16 cellular contexts compared by ENCODE assay signal in genomic region chr9:93081081-93081529, GRCh38. TPM values are rescaled to one million over a fixed set of nuclear protein-coding genes. Genes with fewer than 3 reads are reported as not detected.
DNase-seq lines count a peak whose midpoint lies in the region; ATAC-seq and TF ChIP-seq lines count a peak whose summit lies in the region.
"Had no signal": no experiment of that assay in that cellular context is flagged by ENCODE, and none has a peak within 500 bp of the region (broad histone marks: within the 10 kb centered on the region; RNA-seq: fewer than 3 reads in every experiment).

No MANE protein-coding gene starts in this region.

- no peak overlapping the region for H3K18ac ChIP-seq in H9 (ENCODE audit: insufficient read length, low read depth, low read length)

- no peaks in the 10 kb centered on the region for H3K27me3 Mint-ChIP-seq in H9 (ENCODE audit: low read depth)
- H3K27me3 Mint-ChIP-seq: IgD-negative memory B cell; stimulated activated naive B cell treated with anti-CD40 and anti-IgM and Interleukin-4, amounts not matched to agents 10 μg/mL and 1 μg/mL and 100 μg/mL, for 72 hours had no signal

- peak overlapping the region; percentile 16 to 93 for H3K27ac Mint-ChIP-seq in activated naive CD4-positive, alpha-beta T cell treated with anti-CD3 and anti-CD28 coated beads, Interleukin-2, amount 50 U/mL, for 72 hours
- peak overlapping the region in 1 of 3 experiments; percentile 27; a peak in 1 of 7 replicates for H3K27ac Mint-ChIP-seq in H9
- H3K27ac Mint-ChIP-seq: IgD-negative memory B cell; stimulated activated naive B cell treated with anti-CD40 and anti-IgM and Interleukin-4, amounts not matched to agents 10 μg/mL and 1 μg/mL and 100 μg/mL, for 72 hours had no signal

- no peak overlapping the region for H3K56ac ChIP-seq in H9 (ENCODE audit: insufficient read length, low read depth, low read length)

- no peak overlapping the region for H3T11ph ChIP-seq in H9 (ENCODE audit: low read length)

- no peak for TF ChIP-seq CTCF in transverse colon (IDR thresholded peaks at IDR 0.05)
- TF ChIP-seq CTCF in H9 (conservative IDR thresholded peaks at IDR 0.05) = no peak

- no peaks in the 10 kb centered on the region for H3K79me1 ChIP-seq in H9 (ENCODE audit: insufficient read depth, low read depth, low read length, poor library complexity, severe bottlenecking)

- H3K4me1 ChIP-seq in right cardiac atrium (ENCODE audit: control insufficient read depth, insufficient read depth, low read length) = no peaks in the 10 kb centered on the region
- H3K4me1 ChIP-seq in transverse colon = no peaks in the 10 kb centered on the region
- H3K4me1 ChIP-seq in H9 (ENCODE audit: insufficient read depth, low read length) = no peaks in the 10 kb centered on the region
- H3K4me1 ChIP-seq: ascending aorta, foreskin keratinocyte had no signal

- no peak for ATAC-seq in Right ventricle myocardium inferior
- ATAC-seq in right cardiac atrium = no peak
- ATAC-seq in activated naive CD4-positive, alpha-beta T cell treated with anti-CD3 and anti-CD28 coated beads, Interleukin-2, amount 50 U/mL, for 72 hours = no peak
- ATAC-seq: foreskin keratinocyte; stimulated activated naive B cell treated with anti-CD40 and anti-IgM and Interleukin-4, amounts not matched to agents 10 μg/mL and 1 μg/mL and 100 μg/mL, for 72 hours had no signal

- no peak overlapping the region for H3K4me2 ChIP-seq in H9 (ENCODE audit: insufficient read depth, insufficient read length, low read length)

- TF ChIP-seq EP300 in transverse colon (IDR thresholded peaks at IDR 0.05; ENCODE audit: low read depth) = no peak

- H4K5ac ChIP-seq in H9 (ENCODE audit: insufficient read length, low read depth, low read length) = no peak overlapping the region

- H4K20me1 ChIP-seq in H9 (ENCODE audit: control insufficient read depth, insufficient read depth, insufficient read length) = no peaks in the 10 kb centered on the region

- H3K14ac ChIP-seq in H9 (ENCODE audit: insufficient read depth, low read length) = no peak overlapping the region; the same call in 1 of the 2 replicates

- 0 out of 4 replicates have a peak, but pooled peaks cover 0 to 3% of the 10 kb centered on the region in 2 experiments for H3K4me1 Mint-ChIP-seq in H9

- intact Hi-C loops in Right ventricle myocardium inferior (cut with DNase I) (no loop called here), right cardiac atrium (cut with DNase I) (no loop called here), transverse colon (cut with DNase I; ENCODE audit: low total_unique reads) (no loop called here)

- H2BK20ac ChIP-seq in H9 (ENCODE audit: low read depth, low read length, poor library complexity, severe bottlenecking) = no peak overlapping the region

- H3K27ac ChIP-seq in right cardiac atrium (ENCODE audit: low read length) = no peak overlapping the region
- no peak overlapping the region for H3K27ac ChIP-seq in transverse colon
- H3K27ac ChIP-seq in H9 (ENCODE audit: insufficient read length, low read depth, low read length) = no peak overlapping the region
- H3K27ac ChIP-seq: ascending aorta, foreskin keratinocyte had no signal

- H3K4me3 ChIP-seq in right cardiac atrium (ENCODE audit: low read length) (no peak overlapping the region), transverse colon (no peak overlapping the region)
- H3K4me3 ChIP-seq: ascending aorta had no signal

- WGBS in right cardiac atrium = 83% methylated on average over 10 of the region's 10 CpGs
- WGBS in transverse colon (ENCODE audit: low coverage in 1 of 2), 2 donors = 94% methylated on average over 10 of the region's 10 CpGs; no CpG with 5 or more reads in 1 of the 2 donors
- no CpG with 5 or more reads among the region's 10 CpGs for WGBS in H9 (ENCODE audit: extremely low coverage, insufficient read length, low lambda C conversion rate)

- no peaks in the 10 kb centered on the region for H3K79me2 ChIP-seq in H9 (ENCODE audit: insufficient read depth, low read length)

- H3K27me3 ChIP-seq in right cardiac atrium (ENCODE audit: control insufficient read depth, insufficient read depth) (no peaks in the 10 kb centered on the region), transverse colon (no peaks in the 10 kb centered on the region), H9 (ENCODE audit: insufficient read depth, low read length) (no peaks in the 10 kb centered on the region)
- H3K27me3 ChIP-seq: ascending aorta, foreskin keratinocyte had no signal

- in situ Hi-C loops in transverse colon (cut with MboI; ENCODE audit: low pct_ligation_motif_present in 1 of 4, low pct_unique_long_range_greater_than_20kb in 1 of 4, low sequenced_read_pairs in 3 of 4) = no loop called here

- H3K4ac ChIP-seq in H9 (ENCODE audit: low read depth, low read length) = no peak overlapping the region

- H4K8ac ChIP-seq in H9 (replicated peaks; ENCODE audit: insufficient read length, low read depth, low read length) = no peak overlapping the region

- no peak for TF ChIP-seq POLR2A in transverse colon (IDR thresholded peaks at IDR 0.05)

- H3K9me3 ChIP-seq in right cardiac atrium (ENCODE audit: control insufficient read depth, low read length) (no peaks in the 10 kb centered on the region), transverse colon (no peaks in the 10 kb centered on the region), H9 (ENCODE audit: control insufficient read depth, low read depth, low read length) (no peaks in the 10 kb centered on the region)
- H3K9me3 ChIP-seq: ascending aorta had no signal

- H2BK120ac ChIP-seq in H9 (ENCODE audit: low read depth, low read length, poor library complexity, severe bottlenecking) = no peak overlapping the region

- no peak overlapping the region for H2AK5ac ChIP-seq in H9 (ENCODE audit: insufficient read length, low read length)

- H3K23me2 ChIP-seq in H9 (ENCODE audit: insufficient read length, low read depth, low read length, poor library complexity, severe bottlenecking) = no peaks in the 10 kb centered on the region

- H3K9me3 Mint-ChIP-seq in activated naive CD4-positive, alpha-beta T cell treated with anti-CD3 and anti-CD28 coated beads, Interleukin-2, amount 50 U/mL, for 72 hours = peaks cover 0 to 9% of the 10 kb centered on the region in 2 donors
- H3K9me3 Mint-ChIP-seq in H9 = peaks cover 5 to 6% of the 10 kb centered on the region in 2 experiments; a peak in 3 of 5 replicates

- no peak overlapping the region for H3K23ac ChIP-seq in H9 (ENCODE audit: insufficient read length, low read depth, low read length)

- H3K9ac ChIP-seq in H9 (ENCODE audit: extremely low read depth, insufficient read length, low read length) = no peak overlapping the region

- H2BK5ac ChIP-seq in H9 (ENCODE audit: insufficient read length, low read length) = no peak overlapping the region

- no peak overlapping the region for H4K91ac ChIP-seq in H9 (ENCODE audit: insufficient read length, low read depth, low read length)

- peaks cover 16 to 50% of the 10 kb centered on the region in 2 donors for H3K36me3 Mint-ChIP-seq in activated naive CD4-positive, alpha-beta T cell treated with anti-CD3 and anti-CD28 coated beads, Interleukin-2, amount 50 U/mL, for 72 hours
- H3K36me3 Mint-ChIP-seq in H9 (ENCODE audit: insufficient read depth in 1 of 3, low read depth in 3 of 3) = peaks cover 7 to 12% (median 8%) of the 10 kb centered on the region in 3 experiments

- H3K4me3 Mint-ChIP-seq in H9 = no peak overlapping the region
- H3K4me3 Mint-ChIP-seq: IgD-negative memory B cell; stimulated activated naive B cell treated with anti-CD40 and anti-IgM and Interleukin-4, amounts not matched to agents 10 μg/mL and 1 μg/mL and 100 μg/mL, for 72 hours had no signal

- no peak overlapping the region for H2BK15ac ChIP-seq in H9 (ENCODE audit: low read depth, low read length)

- no peak overlapping the region for H2AFZ ChIP-seq in H9 (ENCODE audit: low read length)

- H3K36me3 ChIP-seq in transverse colon = no peaks in the 10 kb centered on the region

- peak; percentile 13 for DNase-seq in Right ventricle myocardium inferior (ENCODE audit: missing footprints)
- no peak for DNase-seq in right cardiac atrium
- DNase-seq in activated naive CD4-positive, alpha-beta T cell treated with anti-CD3 and anti-CD28 coated beads, Interleukin-2, amount 50 U/mL, for 72 hours (ENCODE audit: low spot score in 2 of 2) = peak in 1 of 2 donors; percentile 51
- peak; percentile 68 for DNase-seq in mesenteric fat pad (ENCODE audit: low spot score)
- DNase-seq in transverse colon = peak; percentile 4
- DNase-seq in GM03348 (ENCODE audit: low spot score) = no peak
- DNase-seq in dermis blood vessel endothelial cell = no peak
- DNase-seq in H9 = no peak
- DNase-seq: foreskin keratinocyte; NCI-H146; NCI-H446 treated with DMSO at 0.1 percent for 48 hours; OCI-M1; stimulated activated CD4-positive, alpha-beta T cell treated with anti-CD3 and anti-CD28 coated beads, Interleukin-4, amount 100 ng/mL, for 4 hours; stimulated activated naive B cell treated with anti-CD40 and anti-IgM and Interleukin-4, amounts not matched to agents 10 μg/mL and 1 μg/mL and 100 μg/mL, for 72 hours had no signal

- H2BK12ac ChIP-seq in H9 (ENCODE audit: insufficient read length, low read depth, low read length) = no peak overlapping the region

RNA-seq across cellular contexts. Expression of gene CARD19, which starts 14.9 kb away (rescaled TPM):
- total RNA-seq in Right ventricle myocardium inferior (27.1 TPM), right cardiac atrium (10 to 100 TPM; 17.7 to 26.6 (median 22.5) TPM), mesenteric fat pad (38.9 TPM), transverse colon (100 to 1,000 TPM in 2 of 4 donors, 10 to 100 TPM in 2; 16.3 to 105 (median 88.2) TPM), dermis blood vessel endothelial cell (70.2 and 74.4 TPM in 2 replicates), H9 (2021) (21.4 and 23.6 TPM in 2 replicates)
- polyA plus RNA-seq in right cardiac atrium = 30.3 TPM
- total RNA-seq in activated naive CD4-positive, alpha-beta T cell treated with anti-CD3 and anti-CD28 coated beads, Interleukin-2, amount 50 U/mL, for 72 hours = 10 to 100 TPM; 58.1 to 82.6 TPM

RNA-seq across cellular contexts. Expression of gene SUSD3, which starts 22.6 kb away (rescaled TPM):
- total RNA-seq in Right ventricle myocardium inferior = 1.7 TPM
- 1 to 10 TPM; 1.0 to 2.0 (median 1.3) TPM for total RNA-seq in right cardiac atrium
- polyA plus RNA-seq in right cardiac atrium = 0.16 TPM
- 10 to 100 TPM; 70.7 to 81.9 TPM for total RNA-seq in activated naive CD4-positive, alpha-beta T cell treated with anti-CD3 and anti-CD28 coated beads, Interleukin-2, amount 50 U/mL, for 72 hours
- 2.0 TPM for total RNA-seq in mesenteric fat pad
- 1 to 10 TPM in 2 of 4 donors, not detected in 2; 1.9 to 2.7 TPM for total RNA-seq in transverse colon
- total RNA-seq in dermis blood vessel endothelial cell = not detected in 2 replicates
- 7.8 and 9.0 TPM in 2 replicates for total RNA-seq in H9 (2021)
- total RNA-seq: ascending aorta had no signal

RNA-seq across cellular contexts. Expression of gene NINJ1, which starts 52.9 kb away (rescaled TPM):
- total RNA-seq in Right ventricle myocardium inferior = 55.5 TPM
- total RNA-seq in right cardiac atrium = 10 to 100 TPM; 42.9 to 68.4 (median 62.7) TPM
- polyA plus RNA-seq in right cardiac atrium = 96.2 TPM
- 10 to 100 TPM; 81.0 to 84.8 TPM for total RNA-seq in activated naive CD4-positive, alpha-beta T cell treated with anti-CD3 and anti-CD28 coated beads, Interleukin-2, amount 50 U/mL, for 72 hours
- total RNA-seq in mesenteric fat pad = 58.8 TPM
- total RNA-seq in transverse colon = 10 to 100 TPM; 29.5 to 67.7 (median 38.5) TPM
- 35.4 and 52.0 TPM in 2 replicates for total RNA-seq in dermis blood vessel endothelial cell
- total RNA-seq in H9 (2021) = 27.4 and 28.9 TPM in 2 replicates

Comparison
In these comparisons a context has a peak if more than half of its experiments do, and no peak if none do; other contexts are left out.
1. DNase-seq: peak in Right ventricle myocardium inferior (single experiment), mesenteric fat pad (single experiment) and transverse colon (single experiment); none in right cardiac atrium (0 of 3), GM03348 (single experiment), dermis blood vessel endothelial cell (single experiment) and H9 (single experiment).